In the genomic region with DNA sequence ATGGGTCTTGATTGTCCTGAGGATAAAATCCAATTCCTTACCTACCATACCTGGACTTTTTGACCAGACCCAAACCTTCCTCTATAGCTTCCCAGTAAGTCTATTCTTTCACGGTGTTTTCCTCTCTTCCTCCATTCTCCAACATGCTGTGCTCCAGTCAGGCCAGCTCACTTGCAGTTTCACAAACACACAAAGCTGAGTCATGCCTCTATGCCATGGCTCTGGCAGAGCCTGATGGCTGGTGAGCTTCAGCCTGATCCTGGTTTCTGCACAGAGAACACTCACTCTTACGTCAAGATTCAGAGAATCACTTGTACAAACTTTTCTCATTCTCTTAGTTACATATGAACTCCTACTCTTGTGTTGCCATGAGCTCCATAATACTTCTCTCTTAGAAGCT, we compare ENCODE assay signal across 17 cellular contexts. TPM values are rescaled to one million over a fixed set of nuclear protein-coding genes. Genes with fewer than 3 reads are reported as not detected.
DNase-seq lines count a peak whose midpoint lies in the region; ATAC-seq and TF ChIP-seq lines count a peak whose summit lies in the region.
"Had no signal": no experiment of that assay in that cellular context is flagged by ENCODE, and none has a peak within 500 bp of the region (broad histone marks: within the 10 kb centered on the region; RNA-seq: fewer than 3 reads in every experiment).

No MANE protein-coding gene starts in this region.

- no peaks in the 10 kb centered on the region for H3K4me1 Mint-ChIP-seq in osteocyte (ENCODE audit: unreplicated experiment)

- ATAC-seq in HG03039 (IDR thresholded peaks at IDR 0.05; ENCODE audit: unreplicated experiment) = no peak
- ATAC-seq in GM21576 (IDR thresholded peaks at IDR 0.05; ENCODE audit: unreplicated experiment) = no peak
- ATAC-seq: CD8-positive, alpha-beta T cell; natural killer cell treated with Interleukin-12 subunit alpha and Interleukin-12 subunit beta and Interleukin-15 and Interleukin-18, amount 100 ng/mL, for 72 hours had no signal

- H3K4me3 ChIP-seq in NB4 (ENCODE audit: low read depth, low read length) = no peak overlapping the region
- H3K4me3 ChIP-seq: right lobe of liver had no signal

- TF ChIP-seq POLR2A in NB4 (IDR thresholded peaks at IDR 0.05; ENCODE audit: extremely low read depth, insufficient read length) = no peak

- DNase-seq in ELR (ENCODE audit: low read depth) (peak; percentile 49), NB4 (ENCODE audit: low read depth) (peak; percentile 58), epithelial cell of prostate (ENCODE audit: low read depth, low spot score) (peak; percentile 20), osteocyte (ENCODE audit: extremely low spot score, unreplicated experiment) (peak; percentile 53), NCI-H1092 (lab: John Stamatoyannopoulos, UW) (no peak)
- DNase-seq: activated effector memory CD4-positive, alpha-beta T cell treated with anti-CD3 and anti-CD28 coated beads, Interleukin-2, amount 50 U/mL, for 16 hours; CD8-positive, alpha-beta T cell; NCI-H1092 treated with DMSO at 0.1 percent for 48 hours; NCI-H524 treated with DMSO at 0.1 percent for 48 hours; right lobe of liver; stimulated activated CD4-positive, alpha-beta T cell treated with anti-CD3 and anti-CD28 coated beads, Interleukin-4, amount 100 ng/mL, for 4 hours; stimulated activated naive CD4-positive, alpha-beta T cell treated with Interleukin-2 at 50 U/mL for 16 hours had no signal

- TF ChIP-seq CTCF in NB4 (IDR thresholded peaks at IDR 0.05; ENCODE audit: low read depth, low read length) (no peak), osteocyte (IDR thresholded peaks at IDR 0.05) (no peak)

- no peaks in the 10 kb centered on the region for H3K36me3 Mint-ChIP-seq in osteocyte (ENCODE audit: unreplicated experiment)
- H3K36me3 Mint-ChIP-seq: CD8-positive, alpha-beta T cell; natural killer cell treated with Interleukin-12 subunit alpha and Interleukin-12 subunit beta and Interleukin-15 and Interleukin-18, amount 100 ng/mL, for 72 hours had no signal

- no peak overlapping the region for H3K27ac ChIP-seq in epithelial cell of prostate
- H3K27ac ChIP-seq: right lobe of liver had no signal

- H3K27ac Mint-ChIP-seq in osteocyte (ENCODE audit: unreplicated experiment) = no peak overlapping the region
- H3K27ac Mint-ChIP-seq: CD8-positive, alpha-beta T cell; natural killer cell treated with Interleukin-12 subunit alpha and Interleukin-12 subunit beta and Interleukin-15 and Interleukin-18, amount 100 ng/mL, for 72 hours; T-helper 2 cell treated with Interferon-gamma antibody and Interleukin-4, amounts not matched to agents 5 μg/mL and 100 μg/mL, for 36 hours had no signal

- H3K27me3 Mint-ChIP-seq in osteocyte (ENCODE audit: unreplicated experiment) = peaks cover 68% of the 10 kb centered on the region

- H3K9me3 Mint-ChIP-seq in osteocyte (ENCODE audit: unreplicated experiment) = no peaks in the 10 kb centered on the region
- H3K9me3 Mint-ChIP-seq: CD8-positive, alpha-beta T cell; natural killer cell treated with Interleukin-12 subunit alpha and Interleukin-12 subunit beta and Interleukin-15 and Interleukin-18, amount 100 ng/mL, for 72 hours; T-helper 2 cell treated with Interferon-gamma antibody and Interleukin-4, amounts not matched to agents 5 μg/mL and 100 μg/mL, for 36 hours had no signal

- H3K4me3 Mint-ChIP-seq in osteocyte (ENCODE audit: unreplicated experiment) = no peak overlapping the region
- H3K4me3 Mint-ChIP-seq: CD8-positive, alpha-beta T cell; natural killer cell treated with Interleukin-12 subunit alpha and Interleukin-12 subunit beta and Interleukin-15 and Interleukin-18, amount 100 ng/mL, for 72 hours; T-helper 2 cell treated with Interferon-gamma antibody and Interleukin-4, amounts not matched to agents 5 μg/mL and 100 μg/mL, for 36 hours had no signal

RNA-seq across cellular contexts. Expression of a gene that starts 27.7 kb away (rescaled TPM):
- not detected in 2 replicates for total RNA-seq in osteocyte
- total RNA-seq: cardiac septum had no signal

RNA-seq across cellular contexts. Expression of a gene that starts 58.6 kb away (rescaled TPM):
- total RNA-seq in osteocyte = 22.8 and 27.1 TPM in 2 replicates
